In genomic region chr13:48096670-48097069, GRCh38 we compare ENCODE assay signal across 1 cellular context.
A peak's percentile ranks its signal among the peaks of the same experiment; 100 is the strongest.
TF ChIP-seq lines count a peak whose summit lies in the region.

No MANE protein-coding gene starts in this region.

TF ChIP-seq in HepG2, 621 proteins besides CTCF, POLR2A, EP300 and RAD21 (continued from another document and continues in another):
- TF ChIP-seq DZIP1 (CRISPR knock-in tag; IDR thresholded peaks at IDR 0.05) (no peak), ZNF7 (CRISPR knock-in tag; IDR thresholded peaks at IDR 0.05) (peak; percentile 72; the same call in 1 of the 2 replicates), ATF2 (CRISPR knock-in tag; IDR thresholded peaks at IDR 0.05) (no peak), ARID2 (CRISPR knock-in tag; IDR thresholded peaks at IDR 0.05; ENCODE audit: borderline replicate concordance) (no peak), ZMAT5 (CRISPR knock-in tag; IDR thresholded peaks at IDR 0.05; ENCODE audit: borderline replicate concordance, low read depth) (no peak), TAF15 (IDR thresholded peaks at IDR 0.05; ENCODE audit: low read depth, low read length, poor library complexity, severe bottlenecking) (no peak), ZSCAN9 (CRISPR knock-in tag; IDR thresholded peaks at IDR 0.05; ENCODE audit: borderline replicate concordance) (no peak), SAP130 (CRISPR knock-in tag; IDR thresholded peaks at IDR 0.05; ENCODE audit: low read depth) (0 out of 2 replicates have a peak, but pooled peaks have one; percentile 15), ZFAT (CRISPR knock-in tag; conservative IDR thresholded peaks at IDR 0.05) (no peak), FLYWCH1 (CRISPR knock-in tag; IDR thresholded peaks at IDR 0.05) (no peak), ZFP62 (CRISPR knock-in tag; IDR thresholded peaks at IDR 0.05) (no peak), SYNCRIP (IDR thresholded peaks at IDR 0.05; ENCODE audit: insufficient read depth, low read depth, low read length) (no peak), FOXC1 (CRISPR knock-in tag; IDR thresholded peaks at IDR 0.05; ENCODE audit: borderline replicate concordance) (no peak), NCOA5 (CRISPR knock-in tag; IDR thresholded peaks at IDR 0.05) (no peak), SNRNP70 (IDR thresholded peaks at IDR 0.05; ENCODE audit: low read depth, low read length) (no peak), MTERF4 (CRISPR knock-in tag; IDR thresholded peaks at IDR 0.05) (no peak), ZNF12 (CRISPR knock-in tag; IDR thresholded peaks at IDR 0.05) (no peak), ZNF432 (CRISPR knock-in tag; IDR thresholded peaks at IDR 0.05; ENCODE audit: borderline replicate concordance) (no peak), ZNF580 (CRISPR knock-in tag; IDR thresholded peaks at IDR 0.05; ENCODE audit: borderline replicate concordance, low read depth) (no peak), ZNF274 (CRISPR knock-in tag; IDR thresholded peaks at IDR 0.05) (no peak), MLLT10 (CRISPR knock-in tag; IDR thresholded peaks at IDR 0.05) (no peak), ZNF275 (CRISPR knock-in tag; IDR thresholded peaks at IDR 0.05; ENCODE audit: borderline replicate concordance) (no peak), AGO1 (IDR thresholded peaks at IDR 0.05; ENCODE audit: low read depth, low read length, poor library complexity, severe bottlenecking) (no peak), TOE1 (CRISPR knock-in tag; IDR thresholded peaks at IDR 0.05) (no peak), RFX5 (IDR thresholded peaks at IDR 0.05; ENCODE audit: low read depth, low read length) (no peak), BATF2 (CRISPR knock-in tag; IDR thresholded peaks at IDR 0.05) (no peak), ZSCAN12 (CRISPR knock-in tag; IDR thresholded peaks at IDR 0.05) (no peak), BRCA1 (CRISPR knock-in tag; IDR thresholded peaks at IDR 0.05) (no peak), ZNF354B (CRISPR knock-in tag; IDR thresholded peaks at IDR 0.05) (no peak), ZNF383 (CRISPR knock-in tag; IDR thresholded peaks at IDR 0.05; ENCODE audit: borderline replicate concordance) (no peak), ZNF333 (CRISPR knock-in tag; IDR thresholded peaks at IDR 0.05; ENCODE audit: borderline replicate concordance) (no peak), NFYB (CRISPR knock-in tag; IDR thresholded peaks at IDR 0.05) (no peak), ZNF639 (CRISPR knock-in tag; conservative IDR thresholded peaks at IDR 0.05) (no peak), ZNF672 (CRISPR knock-in tag; IDR thresholded peaks at IDR 0.05) (no peak), ZNF569 (CRISPR knock-in tag; IDR thresholded peaks at IDR 0.05; ENCODE audit: borderline replicate concordance) (no peak), KMT2B (CRISPR knock-in tag; IDR thresholded peaks at IDR 0.05) (peak; percentile 47; the same call in 1 of the 2 replicates), MXI1 (IDR thresholded peaks at IDR 0.05; ENCODE audit: borderline replicate concordance, low read depth, low read length) (no peak), TFE3 (CRISPR knock-in tag; IDR thresholded peaks at IDR 0.05) (no peak), ZNF337 (CRISPR knock-in tag; IDR thresholded peaks at IDR 0.05; ENCODE audit: borderline replicate concordance, low read depth) (no peak), ERF (CRISPR knock-in tag; IDR thresholded peaks at IDR 0.05) (no peak), NFE2 (CRISPR knock-in tag; IDR thresholded peaks at IDR 0.05) (no peak), GTF3A (CRISPR knock-in tag; conservative IDR thresholded peaks at IDR 0.05) (no peak), CREM (IDR thresholded peaks at IDR 0.05) (peak; percentile 46; the same call in 1 of the 2 replicates), CREM (CRISPR knock-in tag; IDR thresholded peaks at IDR 0.05) (no peak), ZNF205 (CRISPR knock-in tag; IDR thresholded peaks at IDR 0.05) (no peak), AHR (CRISPR knock-in tag; IDR thresholded peaks at IDR 0.05) (no peak), NFKBIZ (CRISPR knock-in tag; IDR thresholded peaks at IDR 0.05) (no peak), SMARCE1 (IDR thresholded peaks at IDR 0.05; ENCODE audit: borderline replicate concordance) (no peak), ZNF441 (CRISPR knock-in tag; IDR thresholded peaks at IDR 0.05; ENCODE audit: borderline replicate concordance) (no peak), IKZF1 (IDR thresholded peaks at IDR 0.05) (no peak), ZNF768 (CRISPR knock-in tag; IDR thresholded peaks at IDR 0.05) (no peak), ZSCAN20 (CRISPR knock-in tag; IDR thresholded peaks at IDR 0.05; ENCODE audit: borderline replicate concordance) (no peak), SRY (CRISPR knock-in tag; IDR thresholded peaks at IDR 0.05) (no peak), JDP2 (CRISPR knock-in tag; IDR thresholded peaks at IDR 0.05; ENCODE audit: borderline replicate concordance) (no peak), ZNF230 (CRISPR knock-in tag; IDR thresholded peaks at IDR 0.05) (no peak), U2AF2 (IDR thresholded peaks at IDR 0.05; ENCODE audit: low read depth, low read length) (no peak), ZNF552 (CRISPR knock-in tag; IDR thresholded peaks at IDR 0.05; ENCODE audit: borderline replicate concordance) (no peak), TBX2 (CRISPR knock-in tag; IDR thresholded peaks at IDR 0.05; ENCODE audit: borderline replicate concordance) (peak; percentile 56; the same call in 1 of the 2 replicates), ZFP41 (CRISPR knock-in tag; IDR thresholded peaks at IDR 0.05; ENCODE audit: borderline replicate concordance) (no peak), ATAD3A (CRISPR knock-in tag; IDR thresholded peaks at IDR 0.05) (no peak), TOPORS (CRISPR knock-in tag; IDR thresholded peaks at IDR 0.05) (no peak), MYNN (CRISPR knock-in tag; IDR thresholded peaks at IDR 0.05; ENCODE audit: low read depth) (no peak), BRF2 (CRISPR knock-in tag; IDR thresholded peaks at IDR 0.05) (no peak), MXD1 (CRISPR knock-in tag; IDR thresholded peaks at IDR 0.05) (no peak), FOXJ3 (CRISPR knock-in tag; IDR thresholded peaks at IDR 0.05; ENCODE audit: borderline replicate concordance) (0 out of 2 replicates have a peak, but pooled peaks have one; percentile 11), ZNF619 (CRISPR knock-in tag; IDR thresholded peaks at IDR 0.05) (no peak), PTBP1 (IDR thresholded peaks at IDR 0.05; ENCODE audit: low read depth, low read length, poor library complexity, severe bottlenecking) (no peak), MIER3 (CRISPR knock-in tag; IDR thresholded peaks at IDR 0.05; ENCODE audit: borderline replicate concordance) (no peak), ZNF782 (CRISPR knock-in tag; IDR thresholded peaks at IDR 0.05; ENCODE audit: borderline replicate concordance) (no peak)
